ENCODE assay signal across 1 cellular context in the genomic region with DNA sequence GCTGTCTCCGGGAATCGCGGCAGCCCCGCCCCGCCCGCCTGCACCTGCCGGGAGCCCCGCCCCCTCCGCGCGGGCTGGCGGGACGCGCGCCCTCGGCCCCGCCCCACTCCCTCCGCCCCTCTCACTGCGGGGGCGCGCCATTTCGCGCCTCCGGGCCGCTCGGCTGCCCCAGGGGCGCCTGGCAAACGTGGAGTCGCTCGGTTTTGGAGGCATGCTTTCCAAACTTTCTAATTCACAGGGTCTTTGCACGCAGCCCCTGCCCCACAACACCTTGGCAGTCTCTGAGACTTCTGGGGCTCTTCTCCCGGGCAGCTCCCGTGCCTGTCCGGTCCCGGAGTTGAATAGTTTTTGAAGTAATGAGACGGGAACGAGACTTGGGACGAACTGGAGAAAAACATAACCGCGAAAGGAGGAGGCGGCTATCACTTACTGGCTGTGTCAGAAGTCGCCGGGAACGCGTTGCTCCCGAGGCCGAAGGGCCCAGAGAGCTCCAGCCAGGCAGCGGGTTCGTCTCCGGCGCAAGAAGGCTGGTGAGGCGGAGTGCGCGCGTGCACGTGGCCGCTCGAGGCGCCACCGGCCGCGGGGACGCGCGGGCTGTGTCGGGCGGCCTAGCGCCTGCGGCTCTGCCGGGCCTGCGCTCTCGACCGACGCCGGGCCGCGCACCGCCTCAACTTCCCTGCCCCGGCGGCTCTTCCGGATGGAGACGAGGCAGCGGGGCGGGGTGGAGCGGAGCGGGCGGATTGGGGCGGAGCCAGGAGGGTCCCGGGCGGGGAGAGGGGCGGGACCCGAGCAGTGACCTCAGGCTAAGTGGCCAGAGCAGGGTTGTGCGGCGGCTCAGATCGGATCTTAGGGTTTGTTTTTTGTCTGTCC.
TF ChIP-seq lines count a peak whose summit lies in the region.

A gene (minus strand): TSS at position 699 of the 870 bp plus-strand sequence. CDS start 3,436 bp downstream, outside the sequence.

TF ChIP-seq in K562, 482 proteins besides CTCF, POLR2A, EP300 and RAD21 (continued from another document and continues in another):
- TF ChIP-seq, protein P1, sequence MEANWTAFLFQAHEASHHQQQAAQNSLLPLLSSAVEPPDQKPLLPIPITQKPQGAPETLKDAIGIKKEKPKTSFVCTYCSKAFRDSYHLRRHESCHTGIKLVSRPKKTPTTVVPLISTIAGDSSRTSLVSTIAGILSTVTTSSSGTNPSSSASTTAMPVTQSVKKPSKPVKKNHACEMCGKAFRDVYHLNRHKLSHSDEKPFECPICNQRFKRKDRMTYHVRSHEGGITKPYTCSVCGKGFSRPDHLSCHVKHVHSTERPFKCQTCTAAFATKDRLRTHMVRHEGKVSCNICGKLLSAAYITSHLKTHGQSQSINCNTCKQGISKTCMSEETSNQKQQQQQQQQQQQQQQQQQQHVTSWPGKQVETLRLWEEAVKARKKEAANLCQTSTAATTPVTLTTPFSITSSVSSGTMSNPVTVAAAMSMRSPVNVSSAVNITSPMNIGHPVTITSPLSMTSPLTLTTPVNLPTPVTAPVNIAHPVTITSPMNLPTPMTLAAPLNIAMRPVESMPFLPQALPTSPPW (CRISPR knock-in tag; IDR thresholded peaks at IDR 0.05), result peak; percentile 94
- TF ChIP-seq, protein P2, sequence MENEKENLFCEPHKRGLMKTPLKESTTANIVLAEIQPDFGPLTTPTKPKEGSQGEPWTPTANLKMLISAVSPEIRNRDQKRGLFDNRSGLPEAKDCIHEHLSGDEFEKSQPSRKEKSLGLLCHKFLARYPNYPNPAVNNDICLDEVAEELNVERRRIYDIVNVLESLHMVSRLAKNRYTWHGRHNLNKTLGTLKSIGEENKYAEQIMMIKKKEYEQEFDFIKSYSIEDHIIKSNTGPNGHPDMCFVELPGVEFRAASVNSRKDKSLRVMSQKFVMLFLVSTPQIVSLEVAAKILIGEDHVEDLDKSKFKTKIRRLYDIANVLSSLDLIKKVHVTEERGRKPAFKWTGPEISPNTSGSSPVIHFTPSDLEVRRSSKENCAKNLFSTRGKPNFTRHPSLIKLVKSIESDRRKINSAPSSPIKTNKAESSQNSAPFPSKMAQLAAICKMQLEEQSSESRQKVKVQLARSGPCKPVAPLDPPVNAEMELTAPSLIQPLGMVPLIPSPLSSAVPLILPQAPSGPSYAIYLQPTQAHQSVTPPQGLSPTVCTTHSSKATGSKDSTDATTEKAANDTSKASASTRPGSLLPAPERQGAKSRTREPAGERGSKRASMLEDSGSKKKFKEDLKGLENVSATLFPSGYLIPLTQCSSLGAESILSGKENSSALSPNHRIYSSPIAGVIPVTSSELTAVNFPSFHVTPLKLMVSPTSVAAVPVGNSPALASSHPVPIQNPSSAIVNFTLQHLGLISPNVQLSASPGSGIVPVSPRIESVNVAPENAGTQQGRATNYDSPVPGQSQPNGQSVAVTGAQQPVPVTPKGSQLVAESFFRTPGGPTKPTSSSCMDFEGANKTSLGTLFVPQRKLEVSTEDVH (IDR thresholded peaks at IDR 0.05; ENCODE audit: low read depth, partially characterized antibody), result peak; percentile 77
- TF ChIP-seq ATF1 (CRISPR knock-in tag; IDR thresholded peaks at IDR 0.05) (no peak), ATF1 (tag; IDR thresholded peaks at IDR 0.05) (peak; percentile 51), HCFC1 (IDR thresholded peaks at IDR 0.05; ENCODE audit: low read depth, low read length) (0 out of 2 replicates have a peak, but pooled peaks have one; percentile 51), POU5F1 (IDR thresholded peaks at IDR 0.05; ENCODE audit: borderline replicate concordance, low read depth, low read length, partially characterized antibody) (no peak), NFYB (IDR thresholded peaks at IDR 0.05; ENCODE audit: extremely low read depth, insufficient read length) (no peak), ZBTB8A (IDR thresholded peaks at IDR 0.05; ENCODE audit: partially characterized antibody) (no peak), SAFB (IDR thresholded peaks at IDR 0.05; ENCODE audit: borderline replicate concordance, low read depth, low read length) (no peak), ELF2 (CRISPR knock-in tag; IDR thresholded peaks at IDR 0.05) (no peak), ELF1 (tag; IDR thresholded peaks at IDR 0.05) (peak; percentile 72), GATAD2A (IDR thresholded peaks at IDR 0.05) (peak; percentile 36; the same call in 1 of the 2 replicates), ZKSCAN3 (CRISPR knock-in tag; IDR thresholded peaks at IDR 0.05) (no peak), LEF1 (IDR thresholded peaks at IDR 0.05) (no peak), ERF (CRISPR knock-in tag; IDR thresholded peaks at IDR 0.05) (peak; percentile 79; the same call in 1 of the 2 replicates), NCOA2 (IDR thresholded peaks at IDR 0.05; ENCODE audit: partially characterized antibody in 2 of 2) (no peak), MEIS2 (IDR thresholded peaks at IDR 0.05; ENCODE audit: partially characterized antibody) (peak; percentile 56), KAT7 (CRISPR knock-in tag; IDR thresholded peaks at IDR 0.05; ENCODE audit: borderline replicate concordance) (no peak), TAF1 (IDR thresholded peaks at IDR 0.05; ENCODE audit: control insufficient read depth, extremely low read depth, insufficient read depth, low read length, severe bottlenecking) (peak; percentile 37), ZBTB17 (CRISPR knock-in tag; IDR thresholded peaks at IDR 0.05) (0 out of 2 replicates have a peak, but pooled peaks have one; percentile 35), TBP (optimal IDR thresholded peaks at IDR 0.05; ENCODE audit: low read depth, low read length) (peak; percentile 61), ZBTB1 (CRISPR knock-in tag; IDR thresholded peaks at IDR 0.05; ENCODE audit: borderline replicate concordance, low read depth) (0 out of 2 replicates have a peak, but pooled peaks have one; percentile 82), NCOA1 (IDR thresholded peaks at IDR 0.05; ENCODE audit: low read depth) (peak; percentile 44; the same call in 1 of the 2 replicates), NR2C2 (CRISPR knock-in tag; IDR thresholded peaks at IDR 0.05) (no peak), NR2C2 (tag; IDR thresholded peaks at IDR 0.05) (peak; percentile 79; the same call in 1 of the 2 replicates), FUS (optimal IDR thresholded peaks at IDR 0.05; ENCODE audit: low read depth, low read length) (no peak), CCNT2 (IDR thresholded peaks at IDR 0.05; ENCODE audit: borderline replicate concordance, extremely low read depth, insufficient read length, low read depth, low read length) (peak; percentile 94), MYBL2 (IDR thresholded peaks at IDR 0.05; ENCODE audit: low read depth) (no peak), MYBL2 (CRISPR knock-in tag; IDR thresholded peaks at IDR 0.05; ENCODE audit: borderline replicate concordance) (no peak), SMAD4 (CRISPR knock-in tag; conservative IDR thresholded peaks at IDR 0.05) (peak; percentile 84), ZNF830 (CRISPR knock-in tag; IDR thresholded peaks at IDR 0.05) (0 out of 2 replicates have a peak, but pooled peaks have one; percentile 49), ETV1 (tag; conservative IDR thresholded peaks at IDR 0.05; ENCODE audit: low read depth) (0 out of 2 replicates have a peak, but pooled peaks have one; percentile 13), C11orf30 (IDR thresholded peaks at IDR 0.05; ENCODE audit: low read depth) (no peak), PPARD (CRISPR knock-in tag; IDR thresholded peaks at IDR 0.05) (no peak)
- TF ChIP-seq, protein P3, sequence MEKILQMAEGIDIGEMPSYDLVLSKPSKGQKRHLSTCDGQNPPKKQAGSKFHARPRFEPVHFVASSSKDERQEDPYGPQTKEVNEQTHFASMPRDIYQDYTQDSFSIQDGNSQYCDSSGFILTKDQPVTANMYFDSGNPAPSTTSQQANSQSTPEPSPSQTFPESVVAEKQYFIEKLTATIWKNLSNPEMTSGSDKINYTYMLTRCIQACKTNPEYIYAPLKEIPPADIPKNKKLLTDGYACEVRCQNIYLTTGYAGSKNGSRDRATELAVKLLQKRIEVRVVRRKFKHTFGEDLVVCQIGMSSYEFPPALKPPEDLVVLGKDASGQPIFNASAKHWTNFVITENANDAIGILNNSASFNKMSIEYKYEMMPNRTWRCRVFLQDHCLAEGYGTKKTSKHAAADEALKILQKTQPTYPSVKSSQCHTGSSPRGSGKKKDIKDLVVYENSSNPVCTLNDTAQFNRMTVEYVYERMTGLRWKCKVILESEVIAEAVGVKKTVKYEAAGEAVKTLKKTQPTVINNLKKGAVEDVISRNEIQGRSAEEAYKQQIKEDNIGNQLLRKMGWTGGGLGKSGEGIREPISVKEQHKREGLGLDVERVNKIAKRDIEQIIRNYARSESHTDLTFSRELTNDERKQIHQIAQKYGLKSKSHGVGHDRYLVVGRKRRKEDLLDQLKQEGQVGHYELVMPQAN (IDR thresholded peaks at IDR 0.05; ENCODE audit: borderline replicate concordance), result peak; percentile 67; the same call in 1 of the 2 replicates
- TF ChIP-seq, protein P4, sequence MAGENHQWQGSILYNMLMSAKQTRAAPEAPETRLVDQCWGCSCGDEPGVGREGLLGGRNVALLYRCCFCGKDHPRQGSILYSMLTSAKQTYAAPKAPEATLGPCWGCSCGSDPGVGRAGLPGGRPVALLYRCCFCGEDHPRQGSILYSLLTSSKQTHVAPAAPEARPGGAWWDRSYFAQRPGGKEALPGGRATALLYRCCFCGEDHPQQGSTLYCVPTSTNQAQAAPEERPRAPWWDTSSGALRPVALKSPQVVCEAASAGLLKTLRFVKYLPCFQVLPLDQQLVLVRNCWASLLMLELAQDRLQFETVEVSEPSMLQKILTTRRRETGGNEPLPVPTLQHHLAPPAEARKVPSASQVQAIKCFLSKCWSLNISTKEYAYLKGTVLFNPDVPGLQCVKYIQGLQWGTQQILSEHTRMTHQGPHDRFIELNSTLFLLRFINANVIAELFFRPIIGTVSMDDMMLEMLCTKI (IDR thresholded peaks at IDR 0.05; ENCODE audit: partially characterized antibody), result no peak
- TF ChIP-seq, protein P5, sequence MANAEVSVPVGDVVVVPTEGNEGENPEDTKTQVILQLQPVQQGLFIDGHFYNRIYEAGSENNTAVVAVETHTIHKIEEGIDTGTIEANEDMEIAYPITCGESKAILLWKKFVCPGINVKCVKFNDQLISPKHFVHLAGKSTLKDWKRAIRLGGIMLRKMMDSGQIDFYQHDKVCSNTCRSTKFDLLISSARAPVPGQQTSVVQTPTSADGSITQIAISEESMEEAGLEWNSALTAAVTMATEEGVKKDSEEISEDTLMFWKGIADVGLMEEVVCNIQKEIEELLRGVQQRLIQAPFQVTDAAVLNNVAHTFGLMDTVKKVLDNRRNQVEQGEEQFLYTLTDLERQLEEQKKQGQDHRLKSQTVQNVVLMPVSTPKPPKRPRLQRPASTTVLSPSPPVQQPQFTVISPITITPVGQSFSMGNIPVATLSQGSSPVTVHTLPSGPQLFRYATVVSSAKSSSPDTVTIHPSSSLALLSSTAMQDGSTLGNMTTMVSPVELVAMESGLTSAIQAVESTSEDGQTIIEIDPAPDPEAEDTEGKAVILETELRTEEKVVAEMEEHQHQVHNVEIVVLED (CRISPR knock-in tag; IDR thresholded peaks at IDR 0.05), result peak; percentile 41; the same call in 1 of the 2 replicates
- TF ChIP-seq, protein P6, sequence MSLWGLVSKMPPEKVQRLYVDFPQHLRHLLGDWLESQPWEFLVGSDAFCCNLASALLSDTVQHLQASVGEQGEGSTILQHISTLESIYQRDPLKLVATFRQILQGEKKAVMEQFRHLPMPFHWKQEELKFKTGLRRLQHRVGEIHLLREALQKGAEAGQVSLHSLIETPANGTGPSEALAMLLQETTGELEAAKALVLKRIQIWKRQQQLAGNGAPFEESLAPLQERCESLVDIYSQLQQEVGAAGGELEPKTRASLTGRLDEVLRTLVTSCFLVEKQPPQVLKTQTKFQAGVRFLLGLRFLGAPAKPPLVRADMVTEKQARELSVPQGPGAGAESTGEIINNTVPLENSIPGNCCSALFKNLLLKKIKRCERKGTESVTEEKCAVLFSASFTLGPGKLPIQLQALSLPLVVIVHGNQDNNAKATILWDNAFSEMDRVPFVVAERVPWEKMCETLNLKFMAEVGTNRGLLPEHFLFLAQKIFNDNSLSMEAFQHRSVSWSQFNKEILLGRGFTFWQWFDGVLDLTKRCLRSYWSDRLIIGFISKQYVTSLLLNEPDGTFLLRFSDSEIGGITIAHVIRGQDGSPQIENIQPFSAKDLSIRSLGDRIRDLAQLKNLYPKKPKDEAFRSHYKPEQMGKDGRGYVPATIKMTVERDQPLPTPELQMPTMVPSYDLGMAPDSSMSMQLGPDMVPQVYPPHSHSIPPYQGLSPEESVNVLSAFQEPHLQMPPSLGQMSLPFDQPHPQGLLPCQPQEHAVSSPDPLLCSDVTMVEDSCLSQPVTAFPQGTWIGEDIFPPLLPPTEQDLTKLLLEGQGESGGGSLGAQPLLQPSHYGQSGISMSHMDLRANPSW (CRISPR knock-in tag; IDR thresholded peaks at IDR 0.05), result peak; percentile 64; the same call in 1 of the 2 replicates
- TF ChIP-seq, protein P7, sequence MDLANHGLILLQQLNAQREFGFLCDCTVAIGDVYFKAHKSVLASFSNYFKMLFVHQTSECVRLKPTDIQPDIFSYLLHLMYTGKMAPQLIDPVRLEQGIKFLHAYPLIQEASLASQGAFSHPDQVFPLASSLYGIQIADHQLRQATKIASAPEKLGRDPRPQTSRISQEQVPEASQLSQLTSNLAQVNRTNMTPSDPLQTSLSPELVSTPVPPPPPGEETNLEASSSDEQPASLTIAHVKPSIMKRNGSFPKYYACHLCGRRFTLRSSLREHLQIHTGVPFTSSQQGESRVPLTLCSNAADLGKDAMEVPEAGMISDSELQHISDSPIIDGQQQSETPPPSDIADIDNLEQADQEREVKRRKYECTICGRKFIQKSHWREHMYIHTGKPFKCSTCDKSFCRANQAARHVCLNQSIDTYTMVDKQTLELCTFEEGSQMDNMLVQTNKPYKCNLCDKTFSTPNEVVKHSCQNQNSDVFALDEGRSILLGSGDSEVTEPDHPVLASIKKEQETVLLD (IDR thresholded peaks at IDR 0.05), result 0 out of 2 replicates have a peak, but pooled peaks have one; percentile 24
- TF ChIP-seq, protein P8, sequence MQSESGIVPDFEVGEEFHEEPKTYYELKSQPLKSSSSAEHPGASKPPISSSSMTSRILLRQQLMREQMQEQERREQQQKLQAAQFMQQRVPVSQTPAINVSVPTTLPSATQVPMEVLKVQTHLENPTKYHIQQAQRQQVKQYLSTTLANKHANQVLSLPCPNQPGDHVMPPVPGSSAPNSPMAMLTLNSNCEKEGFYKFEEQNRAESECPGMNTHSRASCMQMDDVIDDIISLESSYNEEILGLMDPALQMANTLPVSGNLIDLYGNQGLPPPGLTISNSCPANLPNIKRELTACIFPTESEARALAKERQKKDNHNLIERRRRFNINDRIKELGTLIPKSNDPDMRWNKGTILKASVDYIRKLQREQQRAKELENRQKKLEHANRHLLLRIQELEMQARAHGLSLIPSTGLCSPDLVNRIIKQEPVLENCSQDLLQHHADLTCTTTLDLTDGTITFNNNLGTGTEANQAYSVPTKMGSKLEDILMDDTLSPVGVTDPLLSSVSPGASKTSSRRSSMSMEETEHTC (IDR thresholded peaks at IDR 0.05), result no peak
- TF ChIP-seq, protein P9, sequence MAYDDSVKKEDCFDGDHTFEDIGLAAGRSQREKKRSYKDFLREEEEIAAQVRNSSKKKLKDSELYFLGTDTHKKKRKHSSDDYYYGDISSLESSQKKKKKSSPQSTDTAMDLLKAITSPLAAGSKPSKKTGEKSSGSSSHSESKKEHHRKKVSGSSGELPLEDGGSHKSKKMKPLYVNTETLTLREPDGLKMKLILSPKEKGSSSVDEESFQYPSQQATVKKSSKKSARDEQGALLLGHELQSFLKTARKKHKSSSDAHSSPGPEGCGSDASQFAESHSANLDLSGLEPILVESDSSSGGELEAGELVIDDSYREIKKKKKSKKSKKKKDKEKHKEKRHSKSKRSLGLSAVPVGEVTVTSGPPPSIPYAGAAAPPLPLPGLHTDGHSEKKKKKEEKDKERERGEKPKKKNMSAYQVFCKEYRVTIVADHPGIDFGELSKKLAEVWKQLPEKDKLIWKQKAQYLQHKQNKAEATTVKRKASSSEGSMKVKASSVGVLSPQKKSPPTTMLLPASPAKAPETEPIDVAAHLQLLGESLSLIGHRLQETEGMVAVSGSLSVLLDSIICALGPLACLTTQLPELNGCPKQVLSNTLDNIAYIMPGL (CRISPR knock-in tag; IDR thresholded peaks at IDR 0.05), result peak; percentile 78; the same call in 1 of the 2 replicates
